Comparison of ENCODE assay signal across 15 cellular contexts in the genomic region with DNA sequence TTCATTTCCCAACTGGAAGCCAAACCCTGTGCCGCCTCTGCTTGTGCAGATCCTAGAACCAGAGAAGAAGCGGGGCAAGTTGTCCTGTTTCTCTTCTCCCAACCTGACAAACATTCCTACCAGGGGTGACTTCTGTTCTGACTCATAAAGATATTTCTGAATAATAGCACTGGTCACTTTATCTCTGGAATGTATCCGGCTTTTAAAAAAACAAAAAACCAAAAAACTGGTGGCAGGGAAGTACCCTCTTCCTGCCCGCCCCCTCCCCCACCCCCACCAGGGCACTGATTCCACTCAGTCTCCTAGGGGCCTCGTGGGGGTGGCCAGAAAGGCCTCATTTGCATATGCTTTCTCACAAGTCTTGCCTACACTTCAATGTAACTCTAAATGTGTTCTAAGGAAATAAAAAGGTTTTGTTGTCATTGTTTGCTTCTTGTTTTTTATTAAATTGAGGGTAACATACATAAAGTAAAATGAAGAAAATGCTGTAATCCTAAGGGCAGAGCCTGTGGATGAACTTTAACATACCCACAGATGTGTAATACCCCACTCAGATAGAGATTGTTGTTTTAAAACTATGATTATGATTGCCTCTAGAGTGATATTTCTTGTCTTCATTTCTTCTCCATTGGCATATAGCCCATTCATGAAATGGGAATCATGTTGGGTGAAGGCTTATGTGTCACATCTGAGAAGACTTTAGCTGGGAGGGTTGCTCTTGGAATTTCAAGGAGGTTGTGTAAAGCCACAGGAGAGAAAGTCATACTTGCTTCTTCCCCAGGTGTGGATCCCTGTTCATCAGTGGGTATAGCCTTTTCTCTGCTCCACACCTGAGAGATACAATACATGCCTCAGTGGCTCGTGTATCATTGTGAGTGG. TPM values are rescaled to one million over a fixed set of nuclear protein-coding genes. Genes with fewer than 3 reads are reported as not detected.
DNase-seq lines count a peak whose midpoint lies in the region; ATAC-seq, FAIRE-seq and TF ChIP-seq lines count a peak whose summit lies in the region.
"Had no signal": no experiment of that assay in that cellular context is flagged by ENCODE, and none has a peak within 500 bp of the region (broad histone marks: within the 10 kb centered on the region; RNA-seq: fewer than 3 reads in every experiment).

No MANE protein-coding gene starts in this region.

- CTCF ChIA-PET in CD8-positive, alpha-beta memory T cell (lab: Charles Lee), result no interaction called here
- CTCF ChIA-PET in HepG2 (lab: Yijun Ruan, JAX; ENCODE audit: low intra/inter-chr PET ratio, low total read pairs), result no interaction called here

- H3F3A ChIP-seq in GM23338 (replicated peaks; ENCODE audit: low read depth), result 0 out of 2 replicates have a peak, but pooled peaks cover 7% of the 10 kb centered on the region

- H3K9me3 ChIP-seq in CD8-positive, alpha-beta memory T cell (ENCODE audit: low read length), result no peaks in the 10 kb centered on the region
- H3K9me3 ChIP-seq in mesodermal cell (ENCODE audit: control insufficient read depth, low read length), result no peaks in the 10 kb centered on the region
- H3K9me3 ChIP-seq in HepG2 (ENCODE audit: low read length), result no peaks in the 10 kb centered on the region
- H3K9me3 ChIP-seq: BE2C had no signal

- no peak for TF ChIP-seq RAD21 in HepG2 (CRISPR knock-in tag; IDR thresholded peaks at IDR 0.05)

- H3K4me3 Mint-ChIP-seq in CD8-positive, alpha-beta memory T cell, result peak overlapping the region in 1 of 7 donors; percentile 23
- no peak overlapping the region for H3K4me3 Mint-ChIP-seq in GM23338

- H3K9ac ChIP-seq in HepG2 (ENCODE audit: insufficient read depth, low read depth, low read length), result no peak overlapping the region

- no TSS peak for BruUV-seq in HepG2 (replicated peaks; lab: Mats Ljungman, UMichigan)

- ATAC-seq in GM23338, result no peak
- ATAC-seq in HepG2, result no peak

- intact Hi-C loops in HepG2 (cut with micrococcal nuclease; ENCODE audit: unreplicated experiment), result no loop called here

- TF ChIP-seq POLR2A in HepG2 (IDR thresholded peaks at IDR 0.05; ENCODE audit: insufficient read depth in 1 of 2, low read depth in 2 of 2, low read length in 2 of 2), result no peak

- no peak overlapping the region for H3K4me3 ChIP-seq in CD8-positive, alpha-beta memory T cell (ENCODE audit: low read length)
- H3K4me3 ChIP-seq in mesodermal cell (ENCODE audit: extremely low read depth, insufficient read depth, low read length, poor library complexity, severe bottlenecking), result no peak overlapping the region
- H3K4me3 ChIP-seq in GM23338, result no peak overlapping the region
- H3K4me3 ChIP-seq in HepG2 (replicated peaks in 1 of 3; ENCODE audit: insufficient read depth in 1 of 3, low read depth in 2 of 3, low read length in 3 of 3), result no peak overlapping the region

- no peak overlapping the region for H2AFZ ChIP-seq in GM23338
- H2AFZ ChIP-seq in HepG2 (ENCODE audit: low read length), result no peak overlapping the region

- no peak for TF ChIP-seq CTCF in GM23338 (conservative IDR thresholded peaks at IDR 0.05; ENCODE audit: low read depth in 2 of 2)
- no peak for TF ChIP-seq CTCF in HepG2 (CRISPR knock-in tag; IDR thresholded peaks at IDR 0.05)

- no peaks in the 10 kb centered on the region for H3K36me3 ChIP-seq in CD8-positive, alpha-beta memory T cell (ENCODE audit: insufficient read depth, low read length)
- H3K36me3 ChIP-seq in mesodermal cell (ENCODE audit: control insufficient read depth, insufficient read depth, low read length) (no peaks in the 10 kb centered on the region), GM23338 (ENCODE audit: insufficient read depth) (no peaks in the 10 kb centered on the region), HepG2 (replicated peaks in 1 of 2; ENCODE audit: control insufficient read depth in 1 of 2, insufficient read depth in 2 of 2, low read length in 2 of 2) (no peaks in the 10 kb centered on the region)
- H3K36me3 ChIP-seq: BE2C had no signal

- peaks cover 14% of the 10 kb centered on the region for H3K4me1 ChIP-seq in CD8-positive, alpha-beta memory T cell (ENCODE audit: insufficient read depth, low read length)
- H3K4me1 ChIP-seq in mesodermal cell (ENCODE audit: control insufficient read depth, insufficient read depth, low read length, poor library complexity, severe bottlenecking) (peaks cover 40% of the 10 kb centered on the region), GM23338 (ENCODE audit: insufficient read depth) (peaks cover 13% of the 10 kb centered on the region; the same call in 1 of the 2 replicates), HepG2 (ENCODE audit: insufficient read depth, low read length) (peaks cover 40% of the 10 kb centered on the region)

- peaks cover 16 to 24% (median 21%) of the 10 kb centered on the region in 3 donors for H3K4me1 Mint-ChIP-seq in CD8-positive, alpha-beta memory T cell
- H3K4me1 Mint-ChIP-seq in GM23338, result peaks cover 18% of the 10 kb centered on the region

- no peak for FAIRE-seq in HepG2 (lab: Jason Lieb, UNC)

- 43 to 85% methylated on average over 1 to 2 of the region's 6 CpGs for WGBS in mesodermal cell (ENCODE audit: insufficient coverage in 2 of 2), 2 experiments
- 26% methylated on average over 6 of the region's 6 CpGs for WGBS in HepG2 (ENCODE audit: low lambda C conversion rate)

- no peaks in the 10 kb centered on the region for H3K27me3 Mint-ChIP-seq in CD8-positive, alpha-beta memory T cell
- peaks cover 45% of the 10 kb centered on the region for H3K27me3 Mint-ChIP-seq in GM23338 (ENCODE audit: insufficient read depth, low read depth, poor library complexity)

- TF ChIP-seq EP300 in HepG2 (IDR thresholded peaks at IDR 0.05; ENCODE audit: low read depth in 2 of 2, low read length in 2 of 2) (no peak), HepG2 (CRISPR knock-in tag; IDR thresholded peaks at IDR 0.05; ENCODE audit: borderline replicate concordance) (no peak)

- H3K27me3 ChIP-seq in CD8-positive, alpha-beta memory T cell (ENCODE audit: insufficient read depth, low read length, poor library complexity, severe bottlenecking), result no peaks in the 10 kb centered on the region
- H3K27me3 ChIP-seq in GM23338 (ENCODE audit: insufficient read depth) (peaks cover 52% of the 10 kb centered on the region), HepG2 (ENCODE audit: control insufficient read depth in 1 of 2, insufficient read depth in 2 of 2, low read length in 2 of 2) (peaks cover 1 to 37% of the 10 kb centered on the region in 2 experiments; a peak in 3 of 5 replicates)
- H3K27me3 ChIP-seq: BE2C had no signal

- POLR2A ChIA-PET in CD8-positive, alpha-beta memory T cell (lab: Charles Lee), result no interaction called here
- POLR2A ChIA-PET in HepG2 (lab: Yijun Ruan, JAX), result no interaction called here

- H4K20me1 ChIP-seq in GM23338 (replicated peaks; ENCODE audit: insufficient read depth), result no peaks in the 10 kb centered on the region; the same call in 1 of the 2 replicates
- no peaks in the 10 kb centered on the region for H4K20me1 ChIP-seq in HepG2 (ENCODE audit: insufficient read depth, low read length)

- H3K4me2 ChIP-seq in GM23338 (no peak overlapping the region), HepG2 (ENCODE audit: low read depth, low read length) (no peak overlapping the region)

- H3K27ac ChIP-seq in CD8-positive, alpha-beta memory T cell (ENCODE audit: low read depth, low read length), result no peak overlapping the region
- H3K27ac ChIP-seq in mesodermal cell (ENCODE audit: low read depth, low read length, severe bottlenecking) (peak overlapping the region; percentile 82), GM23338 (ENCODE audit: low read depth) (no peak overlapping the region), HepG2 (ENCODE audit: extremely low read length, insufficient read depth, low read length) (no peak overlapping the region)
- H3K27ac ChIP-seq: VCaP had no signal

- peaks cover 0 to 2% (median 0%) of the 10 kb centered on the region in 5 donors for H3K9me3 Mint-ChIP-seq in CD8-positive, alpha-beta memory T cell
- H3K9me3 Mint-ChIP-seq in GM23338, result no peaks in the 10 kb centered on the region

- H3K27ac Mint-ChIP-seq in CD8-positive, alpha-beta memory T cell, result peak overlapping the region in 6 of 8 donors; percentile 2 to 98 (median 82)
- no peak overlapping the region for H3K27ac Mint-ChIP-seq in GM23338

- no peak for DNase-seq in CD8-positive, alpha-beta memory T cell
- peak; percentile 62 for DNase-seq in LHCN-M2 (ENCODE audit: low read depth)
- peak; percentile 72 for DNase-seq in amniotic epithelial cell (ENCODE audit: low read depth)
- no peak for DNase-seq in T-helper 2 cell
- DNase-seq in GM23338 (ENCODE audit: low spot score), result no peak
- DNase-seq in HepG2 (ENCODE audit: low spot score), result no peak
- no peak for DNase-seq in activated gamma-delta T cell (lab: John Stamatoyannopoulos, UW)
- DNase-seq: aorta; BE2C; DND-41; NCI-H1930; SHP77 treated with DMSO at 0.1 percent for 48 hours; stimulated activated CD4-positive, alpha-beta T cell treated with anti-CD3 and anti-CD28 coated beads, Interleukin-2, amount 100 ng/mL, for 48 hours had no signal

- 0 out of 2 replicates have a peak, but pooled peaks cover 3% of the 10 kb centered on the region for H3K9me2 ChIP-seq in GM23338 (ENCODE audit: insufficient read depth)

- no peaks in the 10 kb centered on the region for H3K79me2 ChIP-seq in GM23338 (replicated peaks; ENCODE audit: insufficient read depth)
- no peaks in the 10 kb centered on the region for H3K79me2 ChIP-seq in HepG2 (ENCODE audit: insufficient read depth, low read length)

- H3K36me3 Mint-ChIP-seq in CD8-positive, alpha-beta memory T cell, result no peaks in the 10 kb centered on the region
- no peaks in the 10 kb centered on the region for H3K36me3 Mint-ChIP-seq in GM23338 (ENCODE audit: low read depth)

- in situ Hi-C loops in HepG2 (cut with HindIII; ENCODE audit: extremely low pct_ligation_motif_present, low pct_unique_long_range_greater_than_20kb), result no loop called here

RNA-seq across cellular contexts. Expression of gene FOSL2, which starts 5.3 kb away (rescaled TPM):
- total RNA-seq in CD8-positive, alpha-beta memory T cell, result 10 to 100 TPM; 46.2 to 47.3 TPM
- polyA plus RNA-seq in CD8-positive, alpha-beta memory T cell, result 14.1 TPM
- total RNA-seq in LHCN-M2 (2014; rRNA removed) (50.7 and 62.2 TPM in 2 replicates), HepG2 (2016; rRNA removed; fragmentation: Illumina TruSeq; extraction: Trizol) (2.3 and 3.4 TPM in 2 replicates)
- 46.8 TPM for polyA plus RNA-seq in LHCN-M2 (2012)
- polyA plus RNA-seq in mesodermal cell (2013, experiment 1 of 2), result 27.5 TPM
- polyA plus RNA-seq in mesodermal cell (2013, experiment 2 of 2), result 28.4 TPM
- 2.3 and 4.3 TPM in 2 replicates for total RNA-seq in GM23338 (2014; rRNA removed; shearing (Covaris generic))
- polyA plus RNA-seq in GM23338 (2016; fragmentation: Nextera tagmentation; extraction: Ambion mirVana) (0.60 and 0.61 TPM in 2 replicates), HepG2 (2011; rRNA removed) (18.1 and 20.1 TPM in 2 replicates)
- 0.53 and 0.61 TPM in 2 replicates for total RNA-seq in HepG2 (2016; cell fraction: cytosol; rRNA removed; fragmentation: Illumina TruSeq; extraction: Trizol; ENCODE audit: low read depth)
- total RNA-seq in HepG2 (2016; cell fraction: insoluble cytoplasmic fraction; rRNA removed; fragmentation: Illumina TruSeq; extraction: Trizol), result 2.2 and 4.1 TPM in 2 replicates
- 1.3 and 1.4 TPM in 2 replicates for total RNA-seq in HepG2 (2016; cell fraction: membrane; rRNA removed; fragmentation: Illumina TruSeq; extraction: Trizol)
- 3.7 and 5.1 TPM in 2 replicates for total RNA-seq in HepG2 (2016; cell fraction: nucleus; rRNA removed; fragmentation: Illumina TruSeq; extraction: Trizol)
- polyA plus RNA-seq in HepG2 (2011; cell fraction: cytosol; rRNA removed), result 10.9 and 11.2 TPM in 2 replicates
- 37.0 and 47.3 TPM in 2 replicates for polyA plus RNA-seq in HepG2 (2011; cell fraction: nucleus; rRNA removed)
- 25.1 and 31.2 TPM in 2 replicates for polyA plus RNA-seq in HepG2 (2012)
- polyA plus RNA-seq in HepG2 (2016; cell fraction: cytosol; fragmentation: Illumina TruSeq; extraction: Trizol; ENCODE audit: low read depth), result 0.21 and 0.26 TPM in 2 replicates
- 2.0 and 2.4 TPM in 2 replicates for polyA plus RNA-seq in HepG2 (2016; cell fraction: insoluble cytoplasmic fraction; fragmentation: Illumina TruSeq; extraction: Trizol; ENCODE audit: low read depth)
- polyA plus RNA-seq in HepG2 (2016; cell fraction: membrane; fragmentation: Illumina TruSeq; extraction: Trizol; ENCODE audit: low read depth), result 0.46 and 0.51 TPM in 2 replicates
- 3.9 and 4.9 TPM in 2 replicates for polyA plus RNA-seq in HepG2 (2016; cell fraction: nucleus; fragmentation: Illumina TruSeq; extraction: Trizol; ENCODE audit: insufficient read depth, low read depth)
- 62.9 and 84.8 TPM in 2 replicates for polyA minus RNA-seq in HepG2 (2011; rRNA and poly(A)+ RNA removed; ENCODE audit: low replicate concordance)
- 27.1 and 28.7 TPM in 2 replicates for polyA minus RNA-seq in HepG2 (2011; cell fraction: cytosol; rRNA and poly(A)+ RNA removed)
- polyA minus RNA-seq in HepG2 (2011; cell fraction: nucleus; rRNA and poly(A)+ RNA removed), result 47.9 and 53.6 TPM in 2 replicates

Comparison
In these comparisons a context has a peak if more than half of its experiments do, and no peak if none do; other contexts are left out.
1. DNase-seq: peak in LHCN-M2 (single experiment) and amniotic epithelial cell (single experiment); none in CD8-positive, alpha-beta memory T cell (0 of 5), T-helper 2 cell (0 of 5), GM23338 (single experiment), HepG2 (single experiment) and activated gamma-delta T cell (single experiment).